12 cellular contexts compared by ENCODE assay signal in genomic region chr1:156998840-156999239, GRCh38. TPM values are rescaled to one million over a fixed set of nuclear protein-coding genes. Genes with fewer than 3 reads are reported as not detected.
DNase-seq lines count a peak whose midpoint lies in the region; ATAC-seq and TF ChIP-seq lines count a peak whose summit lies in the region.
"Had no signal": no experiment of that assay in that cellular context is flagged by ENCODE, and none has a peak within 500 bp of the region (broad histone marks: within the 10 kb centered on the region; RNA-seq: fewer than 3 reads in every experiment).

No MANE protein-coding gene starts in this region.

- TF ChIP-seq POLR2A in upper lobe of left lung (IDR thresholded peaks at IDR 0.05): no peak

- 85 to 100% methylated on average over 1 of the region's 1 CpG for whole genome bisulfite sequencing in upper lobe of left lung, 2 donors

- TF ChIP-seq CTCF in cardiac muscle cell (IDR thresholded peaks at IDR 0.05; ENCODE audit: low read depth, low read length) (no peak), right atrium auricular region (IDR thresholded peaks at IDR 0.05) (no peak), GM20000 (IDR thresholded peaks at IDR 0.05; ENCODE audit: extremely low read depth, missing control alignments) (no peak), upper lobe of left lung (IDR thresholded peaks at IDR 0.05) (no peak)

- H3K36me3 ChIP-seq in cardiac muscle cell (no peaks in the 10 kb centered on the region), right atrium auricular region (no peaks in the 10 kb centered on the region), upper lobe of left lung (no peaks in the 10 kb centered on the region)

- H3K9me3 ChIP-seq in cardiac muscle cell (ENCODE audit: low read depth) (no peaks in the 10 kb centered on the region), right atrium auricular region (no peaks in the 10 kb centered on the region), upper lobe of left lung (no peaks in the 10 kb centered on the region)

- DNase-seq in cardiac muscle cell (ENCODE audit: low read depth in 1 of 2, low spot score in 1 of 2) (no peak), right atrium auricular region (ENCODE audit: low spot score) (no peak), LHCN-M2 (ENCODE audit: low read depth) (peak; percentile 5), left colon (peak in 1 of 2 donors; percentile 16), GM20000 (ENCODE audit: low spot score) (no peak), foreskin melanocyte (no peak), upper lobe of left lung (no peak)
- DNase-seq: CD8-positive, alpha-beta T cell; COR-L47; DMS53; HCEC 1CT had no signal

- H3K4me1 ChIP-seq in cardiac muscle cell (ENCODE audit: low read depth) (peaks cover 8% of the 10 kb centered on the region), right atrium auricular region (peaks cover 0 to 6% of the 10 kb centered on the region in 2 donors), upper lobe of left lung (no peaks in the 10 kb centered on the region)

- no peaks in the 10 kb centered on the region for H3K27me3 ChIP-seq in cardiac muscle cell
- H3K27me3 ChIP-seq in right atrium auricular region: no peaks in the 10 kb centered on the region
- H3K27me3 ChIP-seq in upper lobe of left lung: no peaks in the 10 kb centered on the region

- ATAC-seq in left colon: peak; percentile 46
- ATAC-seq in upper lobe of left lung (ENCODE audit: low FRiP score in 2 of 2): no peak
- ATAC-seq: CD8-positive, alpha-beta T cell had no signal

- H3K4me3 ChIP-seq in cardiac muscle cell (no peak overlapping the region), right atrium auricular region (no peak overlapping the region), upper lobe of left lung (no peak overlapping the region)

- TF ChIP-seq EP300 in upper lobe of left lung (IDR thresholded peaks at IDR 0.05): no peak

- H3K27ac ChIP-seq in cardiac muscle cell (peak overlapping the region; percentile 25), right atrium auricular region (no peak overlapping the region), upper lobe of left lung (no peak overlapping the region)
- H3K27ac ChIP-seq: HL-60 had no signal

- intact Hi-C loops in left colon (cut with DNase I, micrococcal nuclease): no loop called here

RNA-seq across cellular contexts. Expression of gene ARHGEF11, which starts 46.7 kb away (rescaled TPM):
- 38.4 and 40.1 TPM in 2 replicates for total RNA-seq in cardiac muscle cell
- polyA plus RNA-seq in cardiac muscle cell: 22.5 and 25.8 TPM in 2 replicates
- 10 to 100 TPM; 26.6 to 33.5 TPM for total RNA-seq in right atrium auricular region
- 22.4 and 25.1 TPM in 2 replicates for total RNA-seq in LHCN-M2 (2014; rRNA removed)
- 8.9 TPM for polyA plus RNA-seq in LHCN-M2 (2012)
- total RNA-seq in left colon: 10 to 100 TPM; 42.1 to 46.8 TPM
- 100 to 1,000 TPM in 1 of 6 donors, 10 to 100 TPM in 5; 39.2 to 170 (median 50.9) TPM for total RNA-seq in upper lobe of left lung
